8 cellular contexts compared by ENCODE assay signal in the genomic region with DNA sequence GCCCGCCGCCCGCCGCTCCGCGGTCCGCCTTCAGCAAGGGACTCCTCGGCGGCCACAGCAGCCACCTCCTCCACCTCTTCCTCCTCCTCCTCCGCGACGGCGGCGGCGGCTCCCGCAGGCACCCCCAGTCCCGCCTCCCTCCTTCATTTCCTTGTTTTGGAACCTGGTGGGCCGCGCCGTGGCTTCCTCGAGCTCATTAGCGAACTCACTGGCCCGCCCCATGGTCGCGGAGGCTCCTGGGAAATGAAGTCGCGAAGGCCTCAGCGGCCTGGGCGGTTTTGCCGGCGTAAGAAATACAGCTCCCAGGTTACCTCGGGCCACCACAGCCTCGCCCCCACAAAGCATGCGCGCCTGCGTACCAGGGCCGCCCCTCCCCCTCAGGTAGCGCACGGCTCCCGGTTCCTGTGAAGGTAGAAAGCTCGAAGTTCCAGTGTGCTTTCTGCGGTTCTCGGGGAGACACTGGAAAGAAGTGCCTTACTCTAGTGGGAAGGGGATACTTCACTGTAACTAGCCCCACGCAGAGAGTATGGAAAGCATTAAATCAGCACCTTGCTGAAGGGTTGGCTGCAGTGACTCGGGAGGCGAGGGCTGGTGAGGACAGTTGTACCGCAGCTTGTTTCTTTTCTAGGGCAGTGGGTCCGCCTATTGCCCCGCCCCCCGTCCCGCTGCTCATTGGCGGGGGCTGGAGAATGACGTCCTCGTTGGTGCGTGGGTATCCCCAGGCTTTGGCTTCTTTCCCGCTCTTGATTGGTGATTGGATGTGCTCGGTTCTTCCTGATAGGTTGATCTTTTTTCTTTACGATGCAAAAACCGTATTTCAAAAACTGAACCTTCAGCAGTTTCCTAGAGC. TPM values are rescaled to one million over a fixed set of nuclear protein-coding genes. Genes with fewer than 3 reads are reported as not detected.
DNase-seq lines count a peak whose midpoint lies in the region; ATAC-seq, FAIRE-seq and TF ChIP-seq lines count a peak whose summit lies in the region.

Gene CDK19, minus strand, starts transcription at position 210 of the 850 bp plus-strand sequence. CDS start 333 bp downstream, outside the sequence.

- no peaks in the 10 kb centered on the region for H3K9me3 ChIP-seq in Loucy (ENCODE audit: insufficient read depth, low read depth, low read length)

- H3K36me3 ChIP-seq in Loucy (ENCODE audit: insufficient read depth, low read length): no peaks in the 10 kb centered on the region

- peak within 1 kb of the TSS; percentile 72 for H2AFZ ChIP-seq in Loucy (ENCODE audit: low read length)

- TF ChIP-seq POLR2A in H54 (IDR thresholded peaks at IDR 0.05; ENCODE audit: low read depth, low read length) (peak; percentile 65; the same call in 1 of the 2 replicates), Raji (IDR thresholded peaks at IDR 0.05; ENCODE audit: insufficient read depth, low read depth, low read length) (peak; percentile 98)

- TF ChIP-seq CTCF in Loucy (conservative IDR thresholded peaks at IDR 0.05; ENCODE audit: low read length): no peak
- TF ChIP-seq CTCF in fibroblast of pulmonary artery (IDR thresholded peaks at IDR 0.05; ENCODE audit: low read length, missing control alignments): no peak

- peaks cover 40% of the 10 kb centered on the region for H4K20me1 ChIP-seq in Loucy (ENCODE audit: insufficient read depth, low read length, poor library complexity, severe bottlenecking)

- H3K36me3 Mint-ChIP-seq in natural killer cell treated with Interleukin-12 subunit alpha and Interleukin-12 subunit beta and Interleukin-15 and Interleukin-18, amount 100 ng/mL, for 72 hours: no peaks in the 10 kb centered on the region

- peak within 1 kb of the TSS; percentile 81 for H3K4me3 ChIP-seq in Loucy (ENCODE audit: low read length, poor library complexity, severe bottlenecking)
- H3K4me3 ChIP-seq in fibroblast of pulmonary artery (replicated peaks; ENCODE audit: low read depth, low read length): peak within 1 kb of the TSS; percentile 89

- peak; percentile 93 for FAIRE-seq in H54 (lab: Jason Lieb, UNC)

- peak; percentile 100 for DNase-seq in EL
- DNase-seq in H54 (ENCODE audit: insufficient read length, low spot score): peak; percentile 77
- DNase-seq in activated effector memory CD4-positive, alpha-beta T cell treated with Interleukin-2 at 50 U/mL for 16 hours: peak; percentile 98
- peak; percentile 98 for DNase-seq in fibroblast of pulmonary artery (ENCODE audit: low read depth)
- peak; percentile 99 for DNase-seq in natural killer cell treated with Interleukin-12 subunit alpha and Interleukin-12 subunit beta and Interleukin-15 and Interleukin-18, amount 100 ng/mL, for 72 hours (ENCODE audit: low spot score)
- peak; percentile 97 for DNase-seq in stimulated activated naive CD8-positive, alpha-beta T cell treated with anti-CD3 and anti-CD28 coated beads, Interleukin-15, Interleukin-2, amounts not matched to agents 100 U/mL and 50 U/mL, for 24 hours

- H3K4me3 Mint-ChIP-seq in natural killer cell treated with Interleukin-12 subunit alpha and Interleukin-12 subunit beta and Interleukin-15 and Interleukin-18, amount 100 ng/mL, for 72 hours: peak within 1 kb of the TSS; percentile 90

- ATAC-seq in natural killer cell treated with Interleukin-12 subunit alpha and Interleukin-12 subunit beta and Interleukin-15 and Interleukin-18, amount 100 ng/mL, for 72 hours: peak; percentile 91 to 93
- ATAC-seq in stimulated activated naive CD8-positive, alpha-beta T cell treated with anti-CD3 and anti-CD28 coated beads, Interleukin-15, Interleukin-2, amounts not matched to agents 100 U/mL and 50 U/mL, for 24 hours: peak; percentile 89

- peaks cover 6% of the 10 kb centered on the region for H3F3A ChIP-seq in Loucy (ENCODE audit: low read depth)

- H3K79me2 ChIP-seq in Loucy (ENCODE audit: insufficient read depth, low read length): peaks cover 45% of the 10 kb centered on the region

- H3K9me2 ChIP-seq in Loucy (replicated peaks; ENCODE audit: low read depth, low read length): no peaks in the 10 kb centered on the region

- H3K9ac ChIP-seq in Loucy (ENCODE audit: low read depth, low read length, poor library complexity, severe bottlenecking): peak within 1 kb of the TSS; percentile 89

- peaks cover 50% of the 10 kb centered on the region for H3K4me1 ChIP-seq in Loucy (ENCODE audit: insufficient read depth, low read length, poor library complexity, severe bottlenecking)

- no peaks in the 10 kb centered on the region for H3K27me3 ChIP-seq in Loucy (ENCODE audit: insufficient read depth, low read length, poor library complexity, severe bottlenecking)

- H3K4me2 ChIP-seq in Loucy (ENCODE audit: low read depth, low read length, poor library complexity, severe bottlenecking): peak within 1 kb of the TSS; percentile 85

- no peaks in the 10 kb centered on the region for H3K9me3 Mint-ChIP-seq in natural killer cell treated with Interleukin-12 subunit alpha and Interleukin-12 subunit beta and Interleukin-15 and Interleukin-18, amount 100 ng/mL, for 72 hours

- H3K27ac Mint-ChIP-seq in natural killer cell treated with Interleukin-12 subunit alpha and Interleukin-12 subunit beta and Interleukin-15 and Interleukin-18, amount 100 ng/mL, for 72 hours: peak within 1 kb of the TSS; percentile 93 to 95

- no peaks in the 10 kb centered on the region for H3K27me3 Mint-ChIP-seq in natural killer cell treated with Interleukin-12 subunit alpha and Interleukin-12 subunit beta and Interleukin-15 and Interleukin-18, amount 100 ng/mL, for 72 hours

- H3K4me1 Mint-ChIP-seq in natural killer cell treated with Interleukin-12 subunit alpha and Interleukin-12 subunit beta and Interleukin-15 and Interleukin-18, amount 100 ng/mL, for 72 hours (ENCODE audit: low read depth in 2 of 2): peaks cover 24 to 28% of the 10 kb centered on the region in 2 donors

RNA-seq across cellular contexts. Expression of gene CDK19, which starts in this region (rescaled TPM):
- 10 to 100 TPM; 15.0 to 22.4 TPM for total RNA-seq in natural killer cell treated with Interleukin-12 subunit alpha and Interleukin-12 subunit beta and Interleukin-15 and Interleukin-18, amount 100 ng/mL, for 72 hours

Comparison
In these comparisons a context has a peak if more than half of its experiments do, and no peak if none do; other contexts are left out.
1. Peak in every context shown above with its lines: DNase-seq, ATAC-seq and H3K4me3 ChIP-seq.